Comparison of ENCODE assay signal across 1 cellular context in the genomic region with DNA sequence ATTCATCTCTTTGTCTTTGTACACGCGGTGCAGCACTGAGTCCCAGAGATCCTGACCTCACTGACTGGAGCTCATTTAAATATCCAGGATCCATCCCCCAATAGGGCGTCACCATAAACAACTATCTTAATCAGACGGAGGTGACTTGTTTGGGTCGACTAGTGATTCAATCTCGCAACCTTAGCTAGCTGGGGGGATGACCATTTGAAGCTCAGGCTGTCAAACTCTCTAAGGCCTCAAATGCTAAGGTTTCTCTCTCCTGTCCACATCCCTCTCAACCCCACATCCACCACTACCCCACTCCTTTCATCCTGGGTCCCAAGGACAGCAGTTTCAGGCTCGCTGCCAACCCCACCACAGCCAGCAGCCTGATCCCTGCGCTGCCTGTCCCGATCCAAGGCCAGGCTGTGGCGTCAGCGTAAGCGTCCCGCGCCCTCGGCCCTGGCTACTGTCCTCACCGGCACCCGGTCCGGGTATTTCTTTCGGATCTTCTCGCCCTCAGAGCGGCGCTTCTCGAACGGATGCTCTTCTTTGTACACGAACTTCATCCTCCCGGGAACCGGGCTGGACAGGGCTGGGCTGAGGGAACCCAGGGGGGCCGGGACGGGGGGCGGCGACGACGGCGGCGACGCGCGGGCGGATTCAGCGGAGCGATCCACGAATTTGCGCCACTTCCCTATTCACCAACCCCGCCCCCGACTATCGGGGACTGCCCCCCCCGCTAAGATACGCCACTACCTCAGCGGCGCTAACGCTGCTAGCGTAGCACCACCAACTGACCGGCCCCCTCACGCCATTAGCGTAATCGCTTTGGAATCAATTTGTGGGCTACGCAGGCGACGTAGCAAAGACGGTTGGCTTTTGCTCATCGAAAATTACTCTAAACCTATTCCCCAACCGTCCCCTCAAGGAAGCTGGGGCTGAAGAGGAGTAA.
A peak's percentile ranks its signal among the peaks of the same experiment; 100 is the strongest.
TF ChIP-seq lines count a peak whose summit lies in the region.

A gene (minus strand): TSS at position 667 of the 934 bp plus-strand sequence. CDS start 119 bp downstream, at position 548.

TF ChIP-seq in HepG2, 621 proteins besides CTCF, POLR2A, EP300 and RAD21 (continued from another document and continues in another):
- TF ChIP-seq, protein P1, sequence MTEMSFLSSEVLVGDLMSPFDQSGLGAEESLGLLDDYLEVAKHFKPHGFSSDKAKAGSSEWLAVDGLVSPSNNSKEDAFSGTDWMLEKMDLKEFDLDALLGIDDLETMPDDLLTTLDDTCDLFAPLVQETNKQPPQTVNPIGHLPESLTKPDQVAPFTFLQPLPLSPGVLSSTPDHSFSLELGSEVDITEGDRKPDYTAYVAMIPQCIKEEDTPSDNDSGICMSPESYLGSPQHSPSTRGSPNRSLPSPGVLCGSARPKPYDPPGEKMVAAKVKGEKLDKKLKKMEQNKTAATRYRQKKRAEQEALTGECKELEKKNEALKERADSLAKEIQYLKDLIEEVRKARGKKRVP (CRISPR knock-in tag; IDR thresholded peaks at IDR 0.05) = peak in 1 of 2 experiments; percentile 16; a peak in 1 of 4 replicates
- TF ChIP-seq KDM2A (CRISPR knock-in tag; IDR thresholded peaks at IDR 0.05; ENCODE audit: borderline replicate concordance, low read depth) = peak; percentile 75; the same call in 1 of the 2 replicates
- TF ChIP-seq HCFC1 (IDR thresholded peaks at IDR 0.05; ENCODE audit: low read depth, low read length) = no peak
- TF ChIP-seq, protein P2, sequence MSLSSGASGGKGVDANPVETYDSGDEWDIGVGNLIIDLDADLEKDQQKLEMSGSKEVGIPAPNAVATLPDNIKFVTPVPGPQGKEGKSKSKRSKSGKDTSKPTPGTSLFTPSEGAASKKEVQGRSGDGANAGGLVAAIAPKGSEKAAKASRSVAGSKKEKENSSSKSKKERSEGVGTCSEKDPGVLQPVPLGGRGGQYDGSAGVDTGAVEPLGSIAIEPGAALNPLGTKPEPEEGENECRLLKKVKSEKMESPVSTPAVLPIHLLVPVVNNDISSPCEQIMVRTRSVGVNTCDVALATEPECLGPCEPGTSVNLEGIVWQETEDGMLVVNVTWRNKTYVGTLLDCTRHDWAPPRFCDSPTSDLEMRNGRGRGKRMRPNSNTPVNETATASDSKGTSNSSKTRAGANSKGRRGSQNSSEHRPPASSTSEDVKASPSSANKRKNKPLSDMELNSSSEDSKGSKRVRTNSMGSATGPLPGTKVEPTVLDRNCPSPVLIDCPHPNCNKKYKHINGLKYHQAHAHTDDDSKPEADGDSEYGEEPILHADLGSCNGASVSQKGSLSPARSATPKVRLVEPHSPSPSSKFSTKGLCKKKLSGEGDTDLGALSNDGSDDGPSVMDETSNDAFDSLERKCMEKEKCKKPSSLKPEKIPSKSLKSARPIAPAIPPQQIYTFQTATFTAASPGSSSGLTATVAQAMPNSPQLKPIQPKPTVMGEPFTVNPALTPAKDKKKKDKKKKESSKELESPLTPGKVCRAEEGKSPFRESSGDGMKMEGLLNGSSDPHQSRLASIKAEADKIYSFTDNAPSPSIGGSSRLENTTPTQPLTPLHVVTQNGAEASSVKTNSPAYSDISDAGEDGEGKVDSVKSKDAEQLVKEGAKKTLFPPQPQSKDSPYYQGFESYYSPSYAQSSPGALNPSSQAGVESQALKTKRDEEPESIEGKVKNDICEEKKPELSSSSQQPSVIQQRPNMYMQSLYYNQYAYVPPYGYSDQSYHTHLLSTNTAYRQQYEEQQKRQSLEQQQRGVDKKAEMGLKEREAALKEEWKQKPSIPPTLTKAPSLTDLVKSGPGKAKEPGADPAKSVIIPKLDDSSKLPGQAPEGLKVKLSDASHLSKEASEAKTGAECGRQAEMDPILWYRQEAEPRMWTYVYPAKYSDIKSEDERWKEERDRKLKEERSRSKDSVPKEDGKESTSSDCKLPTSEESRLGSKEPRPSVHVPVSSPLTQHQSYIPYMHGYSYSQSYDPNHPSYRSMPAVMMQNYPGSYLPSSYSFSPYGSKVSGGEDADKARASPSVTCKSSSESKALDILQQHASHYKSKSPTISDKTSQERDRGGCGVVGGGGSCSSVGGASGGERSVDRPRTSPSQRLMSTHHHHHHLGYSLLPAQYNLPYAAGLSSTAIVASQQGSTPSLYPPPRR (CRISPR knock-in tag; IDR thresholded peaks at IDR 0.05; ENCODE audit: borderline replicate concordance) = no peak
- no peak for TF ChIP-seq ZNF460 (CRISPR knock-in tag; IDR thresholded peaks at IDR 0.05; ENCODE audit: borderline replicate concordance)
- no peak; the same call in none of the 2 replicates for TF ChIP-seq YEATS4 (CRISPR knock-in tag; IDR thresholded peaks at IDR 0.05; ENCODE audit: borderline replicate concordance)
- TF ChIP-seq, protein P3, sequence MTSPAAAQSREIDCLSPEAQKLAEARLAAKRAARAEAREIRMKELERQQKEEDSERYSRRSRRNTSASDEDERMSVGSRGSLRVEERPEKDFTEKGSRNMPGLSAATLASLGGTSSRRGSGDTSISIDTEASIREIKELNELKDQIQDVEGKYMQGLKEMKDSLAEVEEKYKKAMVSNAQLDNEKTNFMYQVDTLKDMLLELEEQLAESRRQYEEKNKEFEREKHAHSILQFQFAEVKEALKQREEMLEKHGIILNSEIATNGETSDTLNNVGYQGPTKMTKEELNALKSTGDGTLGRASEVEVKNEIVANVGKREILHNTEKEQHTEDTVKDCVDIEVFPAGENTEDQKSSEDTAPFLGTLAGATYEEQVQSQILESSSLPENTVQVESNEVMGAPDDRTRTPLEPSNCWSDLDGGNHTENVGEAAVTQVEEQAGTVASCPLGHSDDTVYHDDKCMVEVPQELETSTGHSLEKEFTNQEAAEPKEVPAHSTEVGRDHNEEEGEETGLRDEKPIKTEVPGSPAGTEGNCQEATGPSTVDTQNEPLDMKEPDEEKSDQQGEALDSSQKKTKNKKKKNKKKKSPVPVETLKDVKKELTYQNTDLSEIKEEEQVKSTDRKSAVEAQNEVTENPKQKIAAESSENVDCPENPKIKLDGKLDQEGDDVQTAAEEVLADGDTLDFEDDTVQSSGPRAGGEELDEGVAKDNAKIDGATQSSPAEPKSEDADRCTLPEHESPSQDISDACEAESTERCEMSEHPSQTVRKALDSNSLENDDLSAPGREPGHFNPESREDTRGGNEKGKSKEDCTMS (CRISPR knock-in tag; conservative IDR thresholded peaks at IDR 0.05) = no peak
- TF ChIP-seq CBX1 (IDR thresholded peaks at IDR 0.05; ENCODE audit: low read depth) = no peak
- TF ChIP-seq, protein P4, sequence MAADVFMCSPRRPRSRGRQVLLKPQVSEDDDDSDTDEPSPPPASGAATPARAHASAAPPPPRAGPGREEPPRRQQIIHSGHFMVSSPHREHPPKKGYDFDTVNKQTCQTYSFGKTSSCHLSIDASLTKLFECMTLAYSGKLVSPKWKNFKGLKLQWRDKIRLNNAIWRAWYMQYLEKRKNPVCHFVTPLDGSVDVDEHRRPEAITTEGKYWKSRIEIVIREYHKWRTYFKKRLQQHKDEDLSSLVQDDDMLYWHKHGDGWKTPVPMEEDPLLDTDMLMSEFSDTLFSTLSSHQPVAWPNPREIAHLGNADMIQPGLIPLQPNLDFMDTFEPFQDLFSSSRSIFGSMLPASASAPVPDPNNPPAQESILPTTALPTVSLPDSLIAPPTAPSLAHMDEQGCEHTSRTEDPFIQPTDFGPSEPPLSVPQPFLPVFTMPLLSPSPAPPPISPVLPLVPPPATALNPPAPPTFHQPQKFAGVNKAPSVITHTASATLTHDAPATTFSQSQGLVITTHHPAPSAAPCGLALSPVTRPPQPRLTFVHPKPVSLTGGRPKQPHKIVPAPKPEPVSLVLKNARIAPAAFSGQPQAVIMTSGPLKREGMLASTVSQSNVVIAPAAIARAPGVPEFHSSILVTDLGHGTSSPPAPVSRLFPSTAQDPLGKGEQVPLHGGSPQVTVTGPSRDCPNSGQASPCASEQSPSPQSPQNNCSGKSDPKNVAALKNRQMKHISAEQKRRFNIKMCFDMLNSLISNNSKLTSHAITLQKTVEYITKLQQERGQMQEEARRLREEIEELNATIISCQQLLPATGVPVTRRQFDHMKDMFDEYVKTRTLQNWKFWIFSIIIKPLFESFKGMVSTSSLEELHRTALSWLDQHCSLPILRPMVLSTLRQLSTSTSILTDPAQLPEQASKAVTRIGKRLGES (CRISPR knock-in tag; IDR thresholded peaks at IDR 0.05; ENCODE audit: borderline replicate concordance) = no peak
- TF ChIP-seq RORA (CRISPR knock-in tag; IDR thresholded peaks at IDR 0.05) = no peak
- no peak for TF ChIP-seq KLF13 (CRISPR knock-in tag; IDR thresholded peaks at IDR 0.05)
- no peak for TF ChIP-seq NPAS2 (CRISPR knock-in tag; IDR thresholded peaks at IDR 0.05; ENCODE audit: borderline replicate concordance)
- TF ChIP-seq CHD4 (IDR thresholded peaks at IDR 0.05; ENCODE audit: borderline replicate concordance, low read length) = no peak
- TF ChIP-seq SIX1 (CRISPR knock-in tag; IDR thresholded peaks at IDR 0.05; ENCODE audit: borderline replicate concordance) = no peak; the same call in 1 of the 2 replicates
- peak; percentile 44; the same call in 1 of the 2 replicates for TF ChIP-seq ZNF564 (CRISPR knock-in tag; IDR thresholded peaks at IDR 0.05)
- TF ChIP-seq TSC22D2 (CRISPR knock-in tag; IDR thresholded peaks at IDR 0.05; ENCODE audit: borderline replicate concordance) = 0 out of 2 replicates have a peak, but pooled peaks have one; percentile 12
- TF ChIP-seq ZFAT (CRISPR knock-in tag; conservative IDR thresholded peaks at IDR 0.05) = no peak
- TF ChIP-seq ONECUT2 (CRISPR knock-in tag; IDR thresholded peaks at IDR 0.05) = no peak
- TF ChIP-seq ZNF10 (CRISPR knock-in tag; IDR thresholded peaks at IDR 0.05; ENCODE audit: borderline replicate concordance, low read depth) = no peak
- no peak for TF ChIP-seq RBM39 (IDR thresholded peaks at IDR 0.05; ENCODE audit: low read depth, low read length, poor library complexity, severe bottlenecking)
- no peak for TF ChIP-seq PCBP1 (IDR thresholded peaks at IDR 0.05; ENCODE audit: borderline replicate concordance, low read depth, low read length)
- peak; percentile 47; the same call in 1 of the 2 replicates for TF ChIP-seq TARDBP (CRISPR knock-in tag; IDR thresholded peaks at IDR 0.05)
- TF ChIP-seq, protein P5, sequence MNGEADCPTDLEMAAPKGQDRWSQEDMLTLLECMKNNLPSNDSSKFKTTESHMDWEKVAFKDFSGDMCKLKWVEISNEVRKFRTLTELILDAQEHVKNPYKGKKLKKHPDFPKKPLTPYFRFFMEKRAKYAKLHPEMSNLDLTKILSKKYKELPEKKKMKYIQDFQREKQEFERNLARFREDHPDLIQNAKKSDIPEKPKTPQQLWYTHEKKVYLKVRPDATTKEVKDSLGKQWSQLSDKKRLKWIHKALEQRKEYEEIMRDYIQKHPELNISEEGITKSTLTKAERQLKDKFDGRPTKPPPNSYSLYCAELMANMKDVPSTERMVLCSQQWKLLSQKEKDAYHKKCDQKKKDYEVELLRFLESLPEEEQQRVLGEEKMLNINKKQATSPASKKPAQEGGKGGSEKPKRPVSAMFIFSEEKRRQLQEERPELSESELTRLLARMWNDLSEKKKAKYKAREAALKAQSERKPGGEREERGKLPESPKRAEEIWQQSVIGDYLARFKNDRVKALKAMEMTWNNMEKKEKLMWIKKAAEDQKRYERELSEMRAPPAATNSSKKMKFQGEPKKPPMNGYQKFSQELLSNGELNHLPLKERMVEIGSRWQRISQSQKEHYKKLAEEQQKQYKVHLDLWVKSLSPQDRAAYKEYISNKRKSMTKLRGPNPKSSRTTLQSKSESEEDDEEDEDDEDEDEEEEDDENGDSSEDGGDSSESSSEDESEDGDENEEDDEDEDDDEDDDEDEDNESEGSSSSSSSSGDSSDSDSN (CRISPR knock-in tag; IDR thresholded peaks at IDR 0.05) = peak; percentile 61
- no peak; the same call in 1 of the 2 replicates for TF ChIP-seq POLR2AphosphoS2 (IDR thresholded peaks at IDR 0.05; ENCODE audit: low read depth, low read length)
- TF ChIP-seq EED (CRISPR knock-in tag; IDR thresholded peaks at IDR 0.05) = no peak
- peak; percentile 15 for TF ChIP-seq HNF4A (CRISPR knock-in tag; IDR thresholded peaks at IDR 0.05)
- TF ChIP-seq, protein P6, sequence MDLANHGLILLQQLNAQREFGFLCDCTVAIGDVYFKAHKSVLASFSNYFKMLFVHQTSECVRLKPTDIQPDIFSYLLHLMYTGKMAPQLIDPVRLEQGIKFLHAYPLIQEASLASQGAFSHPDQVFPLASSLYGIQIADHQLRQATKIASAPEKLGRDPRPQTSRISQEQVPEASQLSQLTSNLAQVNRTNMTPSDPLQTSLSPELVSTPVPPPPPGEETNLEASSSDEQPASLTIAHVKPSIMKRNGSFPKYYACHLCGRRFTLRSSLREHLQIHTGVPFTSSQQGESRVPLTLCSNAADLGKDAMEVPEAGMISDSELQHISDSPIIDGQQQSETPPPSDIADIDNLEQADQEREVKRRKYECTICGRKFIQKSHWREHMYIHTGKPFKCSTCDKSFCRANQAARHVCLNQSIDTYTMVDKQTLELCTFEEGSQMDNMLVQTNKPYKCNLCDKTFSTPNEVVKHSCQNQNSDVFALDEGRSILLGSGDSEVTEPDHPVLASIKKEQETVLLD (CRISPR knock-in tag; IDR thresholded peaks at IDR 0.05; ENCODE audit: low read depth) = peak; percentile 84; the same call in 1 of the 2 replicates
- no peak for TF ChIP-seq SMAD1 (CRISPR knock-in tag; IDR thresholded peaks at IDR 0.05; ENCODE audit: borderline replicate concordance, low read depth)
- no peak; the same call in 1 of the 2 replicates for TF ChIP-seq DR1 (CRISPR knock-in tag; IDR thresholded peaks at IDR 0.05)
- peak; percentile 38; the same call in 1 of the 2 replicates for TF ChIP-seq ZNF614 (CRISPR knock-in tag; IDR thresholded peaks at IDR 0.05; ENCODE audit: borderline replicate concordance)
- TF ChIP-seq FOXM1 (CRISPR knock-in tag; IDR thresholded peaks at IDR 0.05) = no peak
- 0 out of 2 replicates have a peak, but pooled peaks have one; percentile 74 for TF ChIP-seq ZNF790 (CRISPR knock-in tag; IDR thresholded peaks at IDR 0.05; ENCODE audit: borderline replicate concordance)
- TF ChIP-seq CREB1 (IDR thresholded peaks at IDR 0.05) = no peak
- peak; percentile 39; the same call in 1 of the 2 replicates for TF ChIP-seq CREB1 (CRISPR knock-in tag; IDR thresholded peaks at IDR 0.05)
- TF ChIP-seq REPIN1 (CRISPR knock-in tag; IDR thresholded peaks at IDR 0.05; ENCODE audit: borderline replicate concordance, low read depth) = no peak
- no peak for TF ChIP-seq STAG1 (CRISPR knock-in tag; IDR thresholded peaks at IDR 0.05)
- TF ChIP-seq ELF1 (CRISPR knock-in tag; IDR thresholded peaks at IDR 0.05) = peak; percentile 72
- TF ChIP-seq, protein P7, sequence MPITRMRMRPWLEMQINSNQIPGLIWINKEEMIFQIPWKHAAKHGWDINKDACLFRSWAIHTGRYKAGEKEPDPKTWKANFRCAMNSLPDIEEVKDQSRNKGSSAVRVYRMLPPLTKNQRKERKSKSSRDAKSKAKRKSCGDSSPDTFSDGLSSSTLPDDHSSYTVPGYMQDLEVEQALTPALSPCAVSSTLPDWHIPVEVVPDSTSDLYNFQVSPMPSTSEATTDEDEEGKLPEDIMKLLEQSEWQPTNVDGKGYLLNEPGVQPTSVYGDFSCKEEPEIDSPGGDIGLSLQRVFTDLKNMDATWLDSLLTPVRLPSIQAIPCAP (CRISPR knock-in tag; IDR thresholded peaks at IDR 0.05; ENCODE audit: low read depth) = no peak
- TF ChIP-seq ZNF772 (CRISPR knock-in tag; IDR thresholded peaks at IDR 0.05) = peak; percentile 88
- TF ChIP-seq ZFP82 (CRISPR knock-in tag; IDR thresholded peaks at IDR 0.05; ENCODE audit: borderline replicate concordance) = no peak
- no peak for TF ChIP-seq ZNF775 (CRISPR knock-in tag; IDR thresholded peaks at IDR 0.05; ENCODE audit: borderline replicate concordance)
- TF ChIP-seq KLF9 (CRISPR knock-in tag; IDR thresholded peaks at IDR 0.05; ENCODE audit: low read depth) = no peak
- no peak for TF ChIP-seq ZNF138 (CRISPR knock-in tag; IDR thresholded peaks at IDR 0.05; ENCODE audit: low read depth)
- TF ChIP-seq NFYC (CRISPR knock-in tag; IDR thresholded peaks at IDR 0.05) = no peak
- no peak for TF ChIP-seq RFXANK (CRISPR knock-in tag; IDR thresholded peaks at IDR 0.05)
- peak; percentile 72; the same call in 1 of the 2 replicates for TF ChIP-seq ZNF225 (CRISPR knock-in tag; IDR thresholded peaks at IDR 0.05)
